ENCODE assay signal across 1 cellular context in the genomic region with DNA sequence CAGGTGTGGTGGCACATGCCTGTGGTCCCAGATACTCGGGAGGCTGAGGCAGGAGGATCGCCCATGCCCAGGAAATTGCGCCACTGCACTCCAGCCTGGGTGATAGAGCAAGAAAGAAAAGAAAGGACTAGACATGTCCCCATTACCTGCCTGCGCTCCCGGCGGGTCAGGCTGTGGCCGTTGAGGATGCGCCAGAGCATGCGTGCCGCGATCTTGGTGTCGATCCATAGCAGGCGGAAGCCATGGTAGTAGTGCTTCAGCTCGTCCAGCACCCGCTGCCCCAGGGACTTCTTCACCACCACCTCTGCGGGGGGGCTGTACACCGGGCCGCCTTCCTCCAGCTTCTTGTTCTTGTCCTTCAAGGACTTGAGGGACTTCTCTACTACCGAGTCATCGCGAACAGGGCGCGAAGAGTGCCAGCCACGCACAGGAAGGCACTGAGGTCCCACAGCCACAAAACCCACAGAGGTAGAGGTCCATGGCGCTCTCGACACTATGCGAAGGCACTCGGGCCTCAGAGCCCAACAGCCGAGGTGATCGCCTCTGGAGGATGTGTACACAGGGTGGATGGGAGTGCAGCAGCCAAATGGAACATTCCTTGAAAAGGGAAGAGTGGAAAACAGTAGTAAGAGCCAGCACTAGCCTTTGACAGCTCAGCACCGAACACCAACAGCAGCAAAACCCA.
TF ChIP-seq lines count a peak whose summit lies in the region.

No MANE protein-coding gene starts in this region.

TF ChIP-seq in HEK293, 187 proteins besides CTCF, POLR2A, EP300 and RAD21 (continued from another document):
- TF ChIP-seq, protein P1, sequence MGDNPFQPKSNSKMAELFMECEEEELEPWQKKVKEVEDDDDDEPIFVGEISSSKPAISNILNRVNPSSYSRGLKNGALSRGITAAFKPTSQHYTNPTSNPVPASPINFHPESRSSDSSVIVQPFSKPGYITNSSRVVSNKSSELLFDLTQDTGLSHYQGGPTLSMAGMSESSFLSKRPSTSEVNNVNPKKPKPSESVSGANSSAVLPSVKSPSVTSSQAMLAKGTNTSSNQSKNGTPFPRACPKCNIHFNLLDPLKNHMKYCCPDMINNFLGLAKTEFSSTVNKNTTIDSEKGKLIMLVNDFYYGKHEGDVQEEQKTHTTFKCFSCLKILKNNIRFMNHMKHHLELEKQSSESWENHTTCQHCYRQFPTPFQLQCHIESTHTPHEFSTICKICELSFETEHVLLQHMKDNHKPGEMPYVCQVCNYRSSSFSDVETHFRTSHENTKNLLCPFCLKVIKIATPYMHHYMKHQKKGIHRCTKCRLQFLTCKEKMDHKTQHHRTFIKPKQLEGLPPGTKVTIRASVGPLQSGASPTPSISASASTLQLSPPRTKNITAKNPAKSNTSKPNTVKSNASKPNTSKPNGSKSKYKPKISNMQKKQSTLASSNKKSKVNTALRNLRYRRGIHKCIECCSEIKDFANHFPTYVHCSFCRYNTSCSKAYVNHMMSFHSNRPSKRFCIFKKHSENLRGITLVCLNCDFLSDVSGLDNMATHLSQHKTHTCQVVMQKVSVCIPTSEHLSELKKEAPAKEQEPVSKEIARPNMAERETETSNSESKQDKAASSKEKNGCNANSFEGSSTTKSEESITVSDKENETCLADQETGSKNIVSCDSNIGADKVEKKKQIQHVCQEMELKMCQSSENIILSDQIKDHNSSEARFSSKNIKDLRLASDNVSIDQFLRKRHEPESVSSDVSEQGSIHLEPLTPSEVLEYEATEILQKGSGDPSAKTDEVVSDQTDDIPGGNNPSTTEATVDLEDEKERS (tag by site-specific recombination; IDR thresholded peaks at IDR 0.05), result no peak
- no peak for TF ChIP-seq ZNF544 (tag by site-specific recombination; IDR thresholded peaks at IDR 0.05)
- no peak for TF ChIP-seq ZNF133 (tag by site-specific recombination; IDR thresholded peaks at IDR 0.05)
- no peak for TF ChIP-seq ZNF654 (tag by site-specific recombination; IDR thresholded peaks at IDR 0.05; ENCODE audit: low read depth)
- TF ChIP-seq, protein P2, sequence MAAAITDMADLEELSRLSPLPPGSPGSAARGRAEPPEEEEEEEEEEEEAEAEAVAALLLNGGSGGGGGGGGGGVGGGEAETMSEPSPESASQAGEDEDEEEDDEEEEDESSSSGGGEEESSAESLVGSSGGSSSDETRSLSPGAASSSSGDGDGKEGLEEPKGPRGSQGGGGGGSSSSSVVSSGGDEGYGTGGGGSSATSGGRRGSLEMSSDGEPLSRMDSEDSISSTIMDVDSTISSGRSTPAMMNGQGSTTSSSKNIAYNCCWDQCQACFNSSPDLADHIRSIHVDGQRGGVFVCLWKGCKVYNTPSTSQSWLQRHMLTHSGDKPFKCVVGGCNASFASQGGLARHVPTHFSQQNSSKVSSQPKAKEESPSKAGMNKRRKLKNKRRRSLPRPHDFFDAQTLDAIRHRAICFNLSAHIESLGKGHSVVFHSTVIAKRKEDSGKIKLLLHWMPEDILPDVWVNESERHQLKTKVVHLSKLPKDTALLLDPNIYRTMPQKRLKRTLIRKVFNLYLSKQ (tag by site-specific recombination; IDR thresholded peaks at IDR 0.05; ENCODE audit: borderline replicate concordance), result no peak
- TF ChIP-seq, protein P3, sequence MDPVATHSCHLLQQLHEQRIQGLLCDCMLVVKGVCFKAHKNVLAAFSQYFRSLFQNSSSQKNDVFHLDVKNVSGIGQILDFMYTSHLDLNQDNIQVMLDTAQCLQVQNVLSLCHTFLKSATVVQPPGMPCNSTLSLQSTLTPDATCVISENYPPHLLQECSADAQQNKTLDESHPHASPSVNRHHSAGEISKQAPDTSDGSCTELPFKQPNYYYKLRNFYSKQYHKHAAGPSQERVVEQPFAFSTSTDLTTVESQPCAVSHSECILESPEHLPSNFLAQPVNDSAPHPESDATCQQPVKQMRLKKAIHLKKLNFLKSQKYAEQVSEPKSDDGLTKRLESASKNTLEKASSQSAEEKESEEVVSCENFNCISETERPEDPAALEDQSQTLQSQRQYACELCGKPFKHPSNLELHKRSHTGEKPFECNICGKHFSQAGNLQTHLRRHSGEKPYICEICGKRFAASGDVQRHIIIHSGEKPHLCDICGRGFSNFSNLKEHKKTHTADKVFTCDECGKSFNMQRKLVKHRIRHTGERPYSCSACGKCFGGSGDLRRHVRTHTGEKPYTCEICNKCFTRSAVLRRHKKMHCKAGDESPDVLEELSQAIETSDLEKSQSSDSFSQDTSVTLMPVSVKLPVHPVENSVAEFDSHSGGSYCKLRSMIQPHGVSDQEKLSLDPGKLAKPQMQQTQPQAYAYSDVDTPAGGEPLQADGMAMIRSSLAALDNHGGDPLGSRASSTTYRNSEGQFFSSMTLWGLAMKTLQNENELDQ (tag by site-specific recombination; IDR thresholded peaks at IDR 0.05; ENCODE audit: low read depth), result no peak
- TF ChIP-seq ZNF561 (tag by site-specific recombination; IDR thresholded peaks at IDR 0.05; ENCODE audit: borderline replicate concordance), result no peak
- TF ChIP-seq, protein P4, sequence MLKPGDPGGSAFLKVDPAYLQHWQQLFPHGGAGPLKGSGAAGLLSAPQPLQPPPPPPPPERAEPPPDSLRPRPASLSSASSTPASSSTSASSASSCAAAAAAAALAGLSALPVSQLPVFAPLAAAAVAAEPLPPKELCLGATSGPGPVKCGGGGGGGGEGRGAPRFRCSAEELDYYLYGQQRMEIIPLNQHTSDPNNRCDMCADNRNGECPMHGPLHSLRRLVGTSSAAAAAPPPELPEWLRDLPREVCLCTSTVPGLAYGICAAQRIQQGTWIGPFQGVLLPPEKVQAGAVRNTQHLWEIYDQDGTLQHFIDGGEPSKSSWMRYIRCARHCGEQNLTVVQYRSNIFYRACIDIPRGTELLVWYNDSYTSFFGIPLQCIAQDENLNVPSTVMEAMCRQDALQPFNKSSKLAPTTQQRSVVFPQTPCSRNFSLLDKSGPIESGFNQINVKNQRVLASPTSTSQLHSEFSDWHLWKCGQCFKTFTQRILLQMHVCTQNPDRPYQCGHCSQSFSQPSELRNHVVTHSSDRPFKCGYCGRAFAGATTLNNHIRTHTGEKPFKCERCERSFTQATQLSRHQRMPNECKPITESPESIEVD (tag by site-specific recombination; IDR thresholded peaks at IDR 0.05), result no peak
- TF ChIP-seq, protein P5, sequence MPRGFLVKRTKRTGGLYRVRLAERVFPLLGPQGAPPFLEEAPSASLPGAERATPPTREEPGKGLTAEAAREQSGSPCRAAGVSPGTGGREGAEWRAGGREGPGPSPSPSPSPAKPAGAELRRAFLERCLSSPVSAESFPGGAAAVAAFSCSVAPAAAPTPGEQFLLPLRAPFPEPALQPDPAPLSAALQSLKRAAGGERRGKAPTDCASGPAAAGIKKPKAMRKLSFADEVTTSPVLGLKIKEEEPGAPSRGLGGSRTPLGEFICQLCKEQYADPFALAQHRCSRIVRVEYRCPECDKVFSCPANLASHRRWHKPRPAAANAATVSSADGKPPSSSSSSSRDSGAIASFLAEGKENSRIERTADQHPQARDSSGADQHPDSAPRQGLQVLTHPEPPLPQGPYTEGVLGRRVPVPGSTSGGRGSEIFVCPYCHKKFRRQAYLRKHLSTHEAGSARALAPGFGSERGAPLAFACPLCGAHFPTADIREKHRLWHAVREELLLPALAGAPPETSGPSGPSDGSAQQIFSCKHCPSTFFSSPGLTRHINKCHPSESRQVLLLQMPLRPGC (tag by site-specific recombination; IDR thresholded peaks at IDR 0.05), result no peak
- TF ChIP-seq, protein P6, sequence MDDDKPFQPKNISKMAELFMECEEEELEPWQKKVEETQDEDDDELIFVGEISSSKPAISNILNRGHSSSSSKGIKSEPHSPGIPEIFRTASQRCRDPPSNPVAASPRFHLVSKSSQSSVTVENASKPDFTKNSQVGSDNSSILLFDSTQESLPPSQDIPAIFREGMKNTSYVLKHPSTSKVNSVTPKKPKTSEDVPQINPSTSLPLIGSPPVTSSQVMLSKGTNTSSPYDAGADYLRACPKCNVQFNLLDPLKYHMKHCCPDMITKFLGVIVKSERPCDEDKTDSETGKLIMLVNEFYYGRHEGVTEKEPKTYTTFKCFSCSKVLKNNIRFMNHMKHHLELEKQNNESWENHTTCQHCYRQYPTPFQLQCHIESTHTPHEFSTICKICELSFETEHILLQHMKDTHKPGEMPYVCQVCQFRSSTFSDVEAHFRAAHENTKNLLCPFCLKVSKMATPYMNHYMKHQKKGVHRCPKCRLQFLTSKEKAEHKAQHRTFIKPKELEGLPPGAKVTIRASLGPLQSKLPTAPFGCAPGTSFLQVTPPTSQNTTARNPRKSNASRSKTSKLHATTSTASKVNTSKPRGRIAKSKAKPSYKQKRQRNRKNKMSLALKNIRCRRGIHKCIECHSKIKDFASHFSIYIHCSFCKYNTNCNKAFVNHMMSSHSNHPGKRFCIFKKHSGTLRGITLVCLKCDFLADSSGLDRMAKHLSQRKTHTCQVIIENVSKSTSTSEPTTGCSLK (tag by site-specific recombination; IDR thresholded peaks at IDR 0.05), result no peak
TF ChIP-seq in HEK293: peak in this region for 0.
